ENCODE assay signal across 10 cellular contexts in the genomic region with DNA sequence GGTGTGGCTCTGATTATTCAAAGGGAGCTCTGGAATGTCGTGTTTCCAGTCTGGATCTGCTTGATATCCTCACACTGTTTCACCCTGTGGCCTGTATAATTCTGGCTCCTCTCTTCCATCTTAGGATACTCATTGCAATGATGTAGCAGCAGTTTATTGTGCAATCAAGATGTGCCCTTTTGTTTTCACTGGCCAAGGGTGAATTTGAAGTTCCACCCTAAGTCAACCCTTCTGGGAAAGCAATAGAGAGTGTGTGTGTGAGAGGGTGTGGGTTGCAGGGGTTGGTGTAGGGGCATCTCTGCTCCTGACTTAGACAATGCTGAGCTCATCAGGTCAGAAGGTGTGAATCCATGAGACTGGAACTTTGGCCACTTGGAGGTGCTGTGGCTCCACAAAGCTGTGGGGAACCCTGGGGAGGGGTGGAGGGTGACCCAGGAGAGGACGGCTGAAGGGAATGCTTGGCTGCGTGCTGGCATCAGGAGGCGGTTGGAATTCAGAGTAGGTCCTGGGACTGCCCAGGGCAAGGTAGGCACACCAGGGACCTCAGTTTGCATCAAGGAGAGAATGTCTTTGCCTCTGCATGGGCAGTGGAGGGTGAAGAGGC.
DNase-seq lines count a peak whose midpoint lies in the region; ATAC-seq, FAIRE-seq and TF ChIP-seq lines count a peak whose summit lies in the region.
"Had no signal": no experiment of that assay in that cellular context is flagged by ENCODE, and none has a peak within 500 bp of the region (broad histone marks: within the 10 kb centered on the region; RNA-seq: fewer than 3 reads in every experiment).

No MANE protein-coding gene starts in this region.

- DNase-seq in CD4-positive, alpha-beta T cell, result no peak
- peak; percentile 58 for DNase-seq in HPDE6-E6E7 (ENCODE audit: extremely low spot score)
- DNase-seq in activated T-cell treated with anti-CD3 and anti-CD28 coated beads, Interleukin-2, amount 50 U/mL, for 48 hours, result peak; percentile 36 to 49
- peak; percentile 83 for DNase-seq in kidney tubule cell (ENCODE audit: low spot score)
- DNase-seq in colonic mucosa, result no peak
- DNase-seq in AG20443 (ENCODE audit: low spot score), result no peak
- no peak for DNase-seq in GM12892 (ENCODE audit: insufficient read length)
- no peak for DNase-seq in adrenal gland
- DNase-seq: NCI-H2081 treated with DMSO at 0.1 percent for 48 hours, uterus had no signal

- H3K9ac ChIP-seq in colonic mucosa (ENCODE audit: low read depth in 2 of 2, low read length in 2 of 2), result no peak overlapping the region

- no peaks in the 10 kb centered on the region for H3K36me3 ChIP-seq in colonic mucosa
- H3K36me3 ChIP-seq in adrenal gland (replicated peaks in 1 of 2), result no peaks in the 10 kb centered on the region
- H3K36me3 ChIP-seq: uterus had no signal

- no peak overlapping the region for H3K4me3 ChIP-seq in colonic mucosa
- no peak overlapping the region for H3K4me3 ChIP-seq in adrenal gland
- H3K4me3 ChIP-seq: uterus had no signal

- no peak overlapping the region for H3K4me3 Mint-ChIP-seq in CD4-positive, alpha-beta T cell

- no peaks in the 10 kb centered on the region for H3K9me3 ChIP-seq in CD4-positive, alpha-beta T cell (ENCODE audit: control insufficient read depth, low read length)
- H3K9me3 ChIP-seq in colonic mucosa (no peaks in the 10 kb centered on the region), adrenal gland (replicated peaks in 1 of 3) (no peaks in the 10 kb centered on the region)
- H3K9me3 ChIP-seq: uterus had no signal

- H3K4me1 ChIP-seq in colonic mucosa (no peaks in the 10 kb centered on the region), adrenal gland (replicated peaks in 1 of 2) (no peaks in the 10 kb centered on the region)
- H3K4me1 ChIP-seq: uterus had no signal

- no peaks in the 10 kb centered on the region for H3K4me1 Mint-ChIP-seq in CD4-positive, alpha-beta T cell (ENCODE audit: low read depth)

- ATAC-seq in CD4-positive, alpha-beta T cell (ENCODE audit: poor library complexity), result peak; percentile 46

- H3K9me3 Mint-ChIP-seq in CD4-positive, alpha-beta T cell, result no peaks in the 10 kb centered on the region

- H3K27me3 ChIP-seq in CD4-positive, alpha-beta T cell (ENCODE audit: control insufficient read depth, insufficient read depth, low read length), result no peaks in the 10 kb centered on the region
- H3K27me3 ChIP-seq in colonic mucosa (no peaks in the 10 kb centered on the region), adrenal gland (no peaks in the 10 kb centered on the region)
- H3K27me3 ChIP-seq: uterus had no signal

- TF ChIP-seq CTCF in CD4-positive, alpha-beta T cell (IDR thresholded peaks at IDR 0.05), result no peak
- TF ChIP-seq CTCF in colonic mucosa (IDR thresholded peaks at IDR 0.05) (no peak), adrenal gland (IDR thresholded peaks at IDR 0.05) (no peak)

- no peak overlapping the region for H3K27ac ChIP-seq in CD4-positive, alpha-beta T cell (ENCODE audit: low read depth, low read length)
- H3K27ac ChIP-seq in colonic mucosa (no peak overlapping the region), adrenal gland (no peak overlapping the region)
- H3K27ac ChIP-seq: uterus had no signal

- POLR2A ChIA-PET in CD4-positive, alpha-beta T cell (lab: Charles Lee), result interaction anchor here (0.7 kb wide), 1 partner anchor 436 kb away, joined by 3 read pairs; no protein-coding TSS in a partner anchor

- 49 to 57% (median 53%) methylated on average over 4 of the region's 4 CpGs for WGBS in adrenal gland, 4 donors

- H3K27ac Mint-ChIP-seq in CD4-positive, alpha-beta T cell, result no peak overlapping the region

- no peak for FAIRE-seq in GM12892 (lab: Jason Lieb, UNC)

- intact Hi-C loops in CD4-positive, alpha-beta T cell (cut with DNase I, micrococcal nuclease), result no loop called here
- intact Hi-C loops in colonic mucosa (cut with DNase I), result no loop called here
- intact Hi-C loops in adrenal gland (cut with DNase I), result no loop called here

- H3K27me3 Mint-ChIP-seq in CD4-positive, alpha-beta T cell, result peaks cover 12% of the 10 kb centered on the region

- H3K36me3 Mint-ChIP-seq in CD4-positive, alpha-beta T cell (ENCODE audit: low read depth), result no peaks in the 10 kb centered on the region

- CTCF ChIA-PET in CD4-positive, alpha-beta T cell (lab: Charles Lee), result no interaction called here

- TF ChIP-seq POLR2A in GM12892 (IDR thresholded peaks at IDR 0.05; ENCODE audit: low read depth, low read length) (no peak), adrenal gland (IDR thresholded peaks at IDR 0.05) (no peak)

Comparison
In these comparisons a context has a peak if more than half of its experiments do, and no peak if none do; other contexts are left out.
1. DNase-seq: peak in HPDE6-E6E7 (single experiment), activated T-cell treated with anti-CD3 and anti-CD28 coated beads, Interleukin-2, amount 50 U/mL, for 48 hours (2 of 2) and kidney tubule cell (single experiment); none in CD4-positive, alpha-beta T cell (0 of 10), colonic mucosa (single experiment), AG20443 (single experiment), GM12892 (single experiment) and adrenal gland (0 of 7).